17 cellular contexts compared by ENCODE assay signal in the genomic region with DNA sequence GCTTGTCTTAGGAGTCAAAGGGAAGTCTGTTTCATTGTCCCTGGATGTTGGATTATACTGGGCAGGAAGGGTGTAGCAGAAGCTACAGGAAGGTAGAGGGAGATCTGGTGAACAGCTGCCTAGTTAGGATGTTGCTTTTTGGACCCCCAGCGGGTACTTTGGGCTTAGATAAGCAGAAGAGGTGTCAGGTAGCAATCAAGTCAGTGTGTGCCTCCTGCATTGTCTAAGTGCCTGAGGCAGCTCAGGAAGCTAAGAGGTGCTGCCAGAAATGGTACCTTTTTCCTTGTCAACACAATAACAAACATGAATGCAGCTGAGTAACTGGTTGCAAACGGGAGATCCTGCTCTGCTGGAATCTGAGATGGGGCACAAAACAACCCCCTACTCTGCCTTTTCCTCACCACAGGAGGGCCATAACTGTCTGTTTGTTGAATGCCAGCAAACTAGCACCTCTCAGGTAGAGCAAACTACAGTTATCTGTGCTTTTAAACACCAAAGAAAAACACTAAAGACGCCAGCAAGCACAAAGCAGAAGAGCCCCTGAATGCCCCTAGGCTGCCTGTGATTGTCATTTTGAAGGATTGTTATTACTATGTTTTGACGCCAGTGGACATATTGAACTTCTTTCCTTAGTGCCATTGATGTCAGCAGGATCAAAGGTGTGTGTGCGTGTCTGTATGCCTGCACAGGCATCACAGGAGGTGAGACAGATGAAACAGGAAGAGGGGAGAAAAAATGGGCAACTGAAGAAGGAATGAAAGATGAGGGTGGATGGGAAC.
DNase-seq lines count a peak whose midpoint lies in the region; ATAC-seq and TF ChIP-seq lines count a peak whose summit lies in the region.
"Had no signal": no experiment of that assay in that cellular context is flagged by ENCODE, and none has a peak within 500 bp of the region (broad histone marks: within the 10 kb centered on the region; RNA-seq: fewer than 3 reads in every experiment).

No MANE protein-coding gene starts in this region.

- TF ChIP-seq CTCF in osteoblast (IDR thresholded peaks at IDR 0.05; ENCODE audit: extremely low read depth, low read depth, low read length) = no peak

- H3K4me3 ChIP-seq in osteoblast (ENCODE audit: insufficient read depth, low read length) = no peak overlapping the region
- H3K4me3 ChIP-seq: SJSA1 had no signal

- no peaks in the 10 kb centered on the region for H4K20me1 ChIP-seq in osteoblast (ENCODE audit: insufficient read depth, low read length)

- H3K4me2 ChIP-seq in osteoblast (ENCODE audit: insufficient read depth, low read length) = no peak overlapping the region

- no peak for ATAC-seq in GM21529 (IDR thresholded peaks at IDR 0.05; ENCODE audit: unreplicated experiment)

- H2AFZ ChIP-seq in osteoblast (ENCODE audit: low read length) = no peak overlapping the region

- H3K27me3 ChIP-seq in osteoblast (ENCODE audit: insufficient read depth, low read length) = peaks cover 3% of the 10 kb centered on the region
- H3K27me3 ChIP-seq: SJSA1 had no signal

- no peaks in the 10 kb centered on the region for H3K79me2 ChIP-seq in osteoblast (ENCODE audit: insufficient read depth, low read length)

- H3K4me1 ChIP-seq in osteoblast (ENCODE audit: insufficient read depth, low read length) = no peaks in the 10 kb centered on the region
- H3K4me1 ChIP-seq: SJSA1 had no signal

- H3K36me3 ChIP-seq in osteoblast (ENCODE audit: insufficient read depth, low read length) = no peaks in the 10 kb centered on the region
- H3K36me3 ChIP-seq: SJSA1 had no signal

- DNase-seq in NCI-H2171 treated with DMSO at 0.1 percent for 48 hours (lab: John Stamatoyannopoulos, UW) (peak; percentile 8), NCI-H2171 (lab: John Stamatoyannopoulos, UW) (no peak), NCI-H69 (lab: John Stamatoyannopoulos, UW) (peak; percentile 87), iPS DF 19.7 (ENCODE audit: low read depth, low spot score) (peak; percentile 7), osteoblast (ENCODE audit: insufficient read length, low spot score, missing footprints) (no peak), activated gamma-delta T cell treated with Interleukin-2 at 50 U/mL for 16 hours (no peak)
- DNase-seq in activated naive CD4-positive, alpha-beta T cell (lab: John Stamatoyannopoulos, UW) = no peak
- DNase-seq: Calu3, DMS79 treated with DMSO at 0.1 percent for 48 hours, GDM1, Kasumi-1, NCI-H1105 treated with DMSO at 0.1 percent for 48 hours, NCI-H2029 treated with DMSO at 0.1 percent for 48 hours, NCI-H510A treated with DMSO at 0.1 percent for 48 hours, SW 1271 had no signal

- no peak overlapping the region for H3K27ac ChIP-seq in osteoblast (ENCODE audit: low read depth, low read length)
- H3K27ac ChIP-seq: SJSA1 had no signal

- H3K9me3 ChIP-seq in osteoblast (ENCODE audit: low read depth, low read length) = no peaks in the 10 kb centered on the region

Comparison
In these comparisons a context has a peak if more than half of its experiments do, and no peak if none do; other contexts are left out.
1. DNase-seq: peak in NCI-H2171 treated with DMSO at 0.1 percent for 48 hours (single experiment), NCI-H69 (single experiment) and iPS DF 19.7 (single experiment); none in NCI-H2171 (single experiment), activated naive CD4-positive, alpha-beta T cell (0 of 4), osteoblast (single experiment) and activated gamma-delta T cell treated with Interleukin-2 at 50 U/mL for 16 hours (single experiment).